In genomic region chr1:32181065-32181464, GRCh38 we compare ENCODE assay signal across 9 cellular contexts. TPM values are rescaled to one million over a fixed set of nuclear protein-coding genes. Genes with fewer than 3 reads are reported as not detected.
DNase-seq lines count a peak whose midpoint lies in the region; ATAC-seq, FAIRE-seq and TF ChIP-seq lines count a peak whose summit lies in the region.
"Had no signal": no experiment of that assay in that cellular context is flagged by ENCODE, and none has a peak within 500 bp of the region (broad histone marks: within the 10 kb centered on the region; RNA-seq: fewer than 3 reads in every experiment).

No MANE protein-coding gene starts in this region.

- H3K9me3 Mint-ChIP-seq in stimulated activated naive CD8-positive, alpha-beta T cell treated with anti-CD3 and anti-CD28 coated beads, Interleukin-15, Interleukin-2, amounts not matched to agents 100 ng/mL and 50 ng/mL, for 24 hours: no peaks in the 10 kb centered on the region
- H3K9me3 Mint-ChIP-seq in mesothelial cell of epicardium: no peaks in the 10 kb centered on the region

- in situ Hi-C loops in K562 (cut with MboI): no loop called here

- H3K36me3 Mint-ChIP-seq in stimulated activated naive CD8-positive, alpha-beta T cell treated with anti-CD3 and anti-CD28 coated beads, Interleukin-15, Interleukin-2, amounts not matched to agents 100 ng/mL and 50 ng/mL, for 24 hours (ENCODE audit: low read depth): peaks cover 50% of the 10 kb centered on the region
- peaks cover 21% of the 10 kb centered on the region for H3K36me3 Mint-ChIP-seq in mesothelial cell of epicardium

- no peak for DNase-seq in stimulated activated naive CD8-positive, alpha-beta T cell treated with anti-CD3 and anti-CD28 coated beads, Interleukin-15, Interleukin-2, amounts not matched to agents 100 U/mL and 50 U/mL, for 24 hours
- DNase-seq in K562 (ENCODE audit: extremely low read depth in 1 of 4, low spot score in 3 of 4) (no peak), mesothelial cell of epicardium (ENCODE audit: low spot score in 2 of 2, unreplicated experiment in 2 of 2) (no peak), GM12891 (ENCODE audit: insufficient read length, low spot score) (no peak)

- no peak for ATAC-seq in stimulated activated naive CD8-positive, alpha-beta T cell treated with anti-CD3 and anti-CD28 coated beads, Interleukin-15, Interleukin-2, amounts not matched to agents 100 U/mL and 50 U/mL, for 24 hours
- ATAC-seq in K562 (no peak), GM18867 (IDR thresholded peaks at IDR 0.05; ENCODE audit: unreplicated experiment) (no peak), HG02571 (IDR thresholded peaks at IDR 0.05; ENCODE audit: unreplicated experiment) (no peak), GM18517 (IDR thresholded peaks at IDR 0.05; ENCODE audit: unreplicated experiment) (no peak)

- peaks cover 71% of the 10 kb centered on the region for H3K4me1 Mint-ChIP-seq in stimulated activated naive CD8-positive, alpha-beta T cell treated with anti-CD3 and anti-CD28 coated beads, Interleukin-15, Interleukin-2, amounts not matched to agents 100 ng/mL and 50 ng/mL, for 24 hours (ENCODE audit: low read depth)
- peaks cover 33% of the 10 kb centered on the region for H3K4me1 Mint-ChIP-seq in mesothelial cell of epicardium

- intact Hi-C loops in K562 (cut with micrococcal nuclease): loop anchor here (5.0 to 10.0 kb wide), 2 partner anchors 54 to 166 kb away; partner anchors contain the start of gene KHDRBS1

- peak overlapping the region; percentile 89 for H3K27ac ChIP-seq in K562 (ENCODE audit: extremely low read depth, low read depth, low read length)

- peaks cover 25 to 30% of the 10 kb centered on the region in 2 experiments for H3K4me1 ChIP-seq in K562 (replicated peaks in 1 of 2; ENCODE audit: control insufficient read depth in 2 of 2, insufficient read depth in 2 of 2, low read length in 2 of 2)

- H4K20me1 ChIP-seq in K562 (replicated peaks; ENCODE audit: control insufficient read depth, insufficient read depth, low read length): no peaks in the 10 kb centered on the region; the same call in 1 of the 2 replicates

- H3K27me3 Mint-ChIP-seq in stimulated activated naive CD8-positive, alpha-beta T cell treated with anti-CD3 and anti-CD28 coated beads, Interleukin-15, Interleukin-2, amounts not matched to agents 100 ng/mL and 50 ng/mL, for 24 hours: no peaks in the 10 kb centered on the region
- H3K27me3 Mint-ChIP-seq in mesothelial cell of epicardium (ENCODE audit: low read depth): no peaks in the 10 kb centered on the region

- no peak overlapping the region for H2AFZ ChIP-seq in K562 (ENCODE audit: low read depth, low read length)

- TF ChIP-seq EP300 in K562 (IDR thresholded peaks at IDR 0.05; ENCODE audit: low read length): no peak

- no peak for TF ChIP-seq POLR2A in K562 (conservative IDR thresholded peaks at IDR 0.05)
- no peak for TF ChIP-seq POLR2A in GM12891 (IDR thresholded peaks at IDR 0.05; ENCODE audit: low read depth, low read length)

- H3K9ac ChIP-seq in K562 (ENCODE audit: insufficient read depth in 1 of 2, low read depth in 2 of 2, low read length in 2 of 2): peak overlapping the region; percentile 83 to 97

- POLR2A ChIA-PET in K562 (lab: Yijun Ruan, JAX): interaction anchor here (0.6 to 11.6 kb wide), 9 partner anchors 9 to 196 kb away, joined by 3 to 201 read pairs (median 3); partner anchors contain the start of genes CCDC28B and KPNA6

- H3K27ac Mint-ChIP-seq in stimulated activated naive CD8-positive, alpha-beta T cell treated with anti-CD3 and anti-CD28 coated beads, Interleukin-15, Interleukin-2, amounts not matched to agents 100 ng/mL and 50 ng/mL, for 24 hours: peak overlapping the region; percentile 96
- peak overlapping the region; percentile 97 for H3K27ac Mint-ChIP-seq in mesothelial cell of epicardium

- 66% methylated on average over 9 of the region's 9 CpGs for whole genome bisulfite sequencing in K562 (ENCODE audit: insufficient coverage, low coverage, missing lambda C conversion rate)

- BruUV-seq in K562 (replicated peaks; lab: Mats Ljungman, UMichigan): TSS peak; percentile 64

- no peak for FAIRE-seq in K562 (lab: Jason Lieb, UNC)
- FAIRE-seq in GM12891 (lab: Jason Lieb, UNC): no peak
- FAIRE-seq: G401.6 had no signal

- no peak for TF ChIP-seq CTCF in K562 (IDR thresholded peaks at IDR 0.05 in 2 of 3, conservative IDR thresholded peaks at IDR 0.05 in 1 of 3; ENCODE audit: insufficient read depth in 2 of 3, low read depth in 1 of 3, low read length in 3 of 3)
- no peak for TF ChIP-seq CTCF in mesothelial cell of epicardium (IDR thresholded peaks at IDR 0.05; ENCODE audit: unreplicated experiment)

- H3K9me3 ChIP-seq in K562 (replicated peaks; ENCODE audit: control insufficient read depth, insufficient read depth, low read depth, low read length): no peaks in the 10 kb centered on the region

- H3K4me3 Mint-ChIP-seq in stimulated activated naive CD8-positive, alpha-beta T cell treated with anti-CD3 and anti-CD28 coated beads, Interleukin-15, Interleukin-2, amounts not matched to agents 100 ng/mL and 50 ng/mL, for 24 hours: peak overlapping the region; percentile 90
- H3K4me3 Mint-ChIP-seq in mesothelial cell of epicardium: peak overlapping the region; percentile 83

- H3K27me3 ChIP-seq in K562 (ENCODE audit: control insufficient read depth in 2 of 2, insufficient read depth in 2 of 2, low read length in 2 of 2): no peaks in the 10 kb centered on the region

- peaks cover 4% of the 10 kb centered on the region for H3K9me1 ChIP-seq in K562 (ENCODE audit: control insufficient read depth, insufficient read depth, low read length)

- no peak for TF ChIP-seq RAD21 in K562 (CRISPR knock-in tag; conservative IDR thresholded peaks at IDR 0.05 in 1 of 2, IDR thresholded peaks at IDR 0.05 in 1 of 2)

- H3K4me3 ChIP-seq in K562: peak overlapping the region; percentile 77

- peak overlapping the region; percentile 92 for H3K4me2 ChIP-seq in K562 (ENCODE audit: insufficient read depth, low read length)

- peaks cover 49% of the 10 kb centered on the region for H3K36me3 ChIP-seq in K562 (ENCODE audit: control insufficient read depth, insufficient read depth, low read length)

- CTCF ChIA-PET in K562 (lab: Yijun Ruan, JAX; ENCODE audit: low intra/inter-chr PET ratio): no interaction called here

- H3K79me2 ChIP-seq in K562 (ENCODE audit: control insufficient read depth, insufficient read depth, low read length): peaks cover 60% of the 10 kb centered on the region

RNA-seq across cellular contexts. Expression of gene TXLNA, which starts 1.6 kb away (rescaled TPM):
- total RNA-seq in K562 (2011; cell fraction: chromatin; rRNA removed; ENCODE audit: low replicate concordance): 55.3 and 89.3 TPM in 2 replicates
- total RNA-seq in K562 (2011; cell fraction: nucleolus; rRNA removed): 49.7 and 53.2 TPM in 2 replicates
- 72.7 and 98.9 TPM in 2 replicates for total RNA-seq in K562 (2011; cell fraction: nucleoplasm; rRNA removed)
- 38.6 and 51.4 TPM in 2 replicates for total RNA-seq in K562 (2014; rRNA removed)
- total RNA-seq in K562 (2014; rRNA removed; fragmentation: Illumina TruSeq; extraction: Trizol): 33.0 and 33.5 TPM in 2 replicates
- total RNA-seq in K562 (2015; rRNA removed; fragmentation: Illumina TruSeq; extraction: Trizol): 46.4 TPM in 2 replicates
- total RNA-seq in K562 (2021): 50.2 and 54.5 TPM in 2 replicates
- 39.3 and 42.9 TPM in 2 replicates for polyA plus RNA-seq in K562 (2011; rRNA removed)
- polyA plus RNA-seq in K562 (2011; cell fraction: cytosol; rRNA removed): 33.2 and 42.7 TPM in 2 replicates
- polyA plus RNA-seq in K562 (2011; cell fraction: nucleus; rRNA removed): 124 and 140 TPM in 2 replicates
- polyA plus RNA-seq in K562 (2012): 29.5 and 40.7 TPM in 2 replicates
- 39.4 and 40.9 TPM in 2 replicates for polyA plus RNA-seq in K562 (2014; fragmentation: Illumina TruSeq; extraction: Trizol)
- polyA plus RNA-seq in K562 (2014; fragmentation: Nextera tagmentation; extraction: Ambion mirVana): 10 to 100 TPM in 1 of 2 experiments, 1 to 10 TPM in 1; 9.2 to 15.2 TPM
- polyA plus RNA-seq in K562 (2014; rRNA removed): 43.6 and 46.7 TPM in 2 replicates
- polyA minus RNA-seq in K562 (2011; rRNA and poly(A)+ RNA removed): 30.3 and 32.5 TPM in 2 replicates
- 19.4 and 20.2 TPM in 2 replicates for polyA minus RNA-seq in K562 (2011; cell fraction: cytosol; rRNA and poly(A)+ RNA removed)
- polyA minus RNA-seq in K562 (2011; cell fraction: nucleus; rRNA and poly(A)+ RNA removed): 13.7 and 22.8 TPM in 2 replicates
- 56.6 to 59.7 TPM (median 57.2 TPM) in 3 replicates for total RNA-seq in mesothelial cell of epicardium
- polyA plus RNA-seq in GM12891 (2012; ENCODE audit: low read depth, missing spikeins): 31.7 TPM

RNA-seq across cellular contexts. Expression of gene CCDC28B, which starts 19.3 kb away (rescaled TPM):
- total RNA-seq in K562 (2011; cell fraction: chromatin; rRNA removed; ENCODE audit: low replicate concordance): 11.5 and 23.4 TPM in 2 replicates
- total RNA-seq in K562 (2011; cell fraction: nucleolus; rRNA removed): 20.0 and 22.0 TPM in 2 replicates
- total RNA-seq in K562 (2011; cell fraction: nucleoplasm; rRNA removed): 16.6 and 19.8 TPM in 2 replicates
- total RNA-seq in K562 (2014; rRNA removed) (51.9 and 59.5 TPM in 2 replicates), K562 (2014; rRNA removed; fragmentation: Illumina TruSeq; extraction: Trizol) (14.3 and 17.3 TPM in 2 replicates), K562 (2015; rRNA removed; fragmentation: Illumina TruSeq; extraction: Trizol) (42.2 and 44.4 TPM in 2 replicates), K562 (2021) (48.0 and 50.6 TPM in 2 replicates), mesothelial cell of epicardium (21.6 to 24.9 TPM (median 24.6 TPM) in 3 replicates)
- polyA plus RNA-seq in K562 (2011; rRNA removed) (29.3 and 29.4 TPM in 2 replicates), K562 (2014; fragmentation: Illumina TruSeq; extraction: Trizol) (31.7 and 45.4 TPM in 2 replicates), K562 (2014; fragmentation: Nextera tagmentation; extraction: Ambion mirVana) (10 to 100 TPM in 1 of 2 experiments, 1 to 10 TPM in 1; 5.7 to 14.5 TPM), K562 (2014; rRNA removed) (54.5 and 56.6 TPM in 2 replicates)
- 38.3 and 45.4 TPM in 2 replicates for polyA plus RNA-seq in K562 (2011; cell fraction: cytosol; rRNA removed)
- polyA plus RNA-seq in K562 (2011; cell fraction: nucleus; rRNA removed): 22.5 and 26.4 TPM in 2 replicates
- 44.3 and 77.3 TPM in 2 replicates for polyA plus RNA-seq in K562 (2012)
- 15.4 and 16.3 TPM in 2 replicates for polyA minus RNA-seq in K562 (2011; rRNA and poly(A)+ RNA removed)
- 16.2 and 17.0 TPM in 2 replicates for polyA minus RNA-seq in K562 (2011; cell fraction: cytosol; rRNA and poly(A)+ RNA removed)
- polyA minus RNA-seq in K562 (2011; cell fraction: nucleus; rRNA and poly(A)+ RNA removed): 7.1 and 7.9 TPM in 2 replicates
- polyA plus RNA-seq in GM12891 (2012; ENCODE audit: low read depth, missing spikeins): 128 TPM

RNA-seq across cellular contexts. Expression of gene IQCC, which starts 24.4 kb away (rescaled TPM):
- 18.6 and 38.8 TPM in 2 replicates for total RNA-seq in K562 (2011; cell fraction: chromatin; rRNA removed; ENCODE audit: low replicate concordance)
- 26.5 and 29.7 TPM in 2 replicates for total RNA-seq in K562 (2011; cell fraction: nucleolus; rRNA removed)
- total RNA-seq in K562 (2011; cell fraction: nucleoplasm; rRNA removed): 17.0 and 24.6 TPM in 2 replicates
- total RNA-seq in K562 (2014; rRNA removed) (12.4 and 12.6 TPM in 2 replicates), K562 (2014; rRNA removed; fragmentation: Illumina TruSeq; extraction: Trizol) (10.6 and 11.5 TPM in 2 replicates), K562 (2015; rRNA removed; fragmentation: Illumina TruSeq; extraction: Trizol) (12.7 and 13.2 TPM in 2 replicates), K562 (2021) (6.6 and 8.1 TPM in 2 replicates), mesothelial cell of epicardium (3.1 to 3.8 TPM (median 3.3 TPM) in 3 replicates)
- polyA plus RNA-seq in K562 (2011; rRNA removed) (10.6 and 10.7 TPM in 2 replicates), K562 (2014; fragmentation: Illumina TruSeq; extraction: Trizol) (14.9 and 16.5 TPM in 2 replicates), K562 (2014; fragmentation: Nextera tagmentation; extraction: Ambion mirVana) (10 to 100 TPM in 1 of 2 experiments, 1 to 10 TPM in 1; 8.4 to 10.4 TPM), K562 (2014; rRNA removed) (12.4 and 13.9 TPM in 2 replicates)
- 7.5 and 8.4 TPM in 2 replicates for polyA plus RNA-seq in K562 (2011; cell fraction: cytosol; rRNA removed)
- 11.3 and 15.9 TPM in 2 replicates for polyA plus RNA-seq in K562 (2011; cell fraction: nucleus; rRNA removed)
- 6.8 and 7.8 TPM in 2 replicates for polyA plus RNA-seq in K562 (2012)
- 5.3 and 6.4 TPM in 2 replicates for polyA minus RNA-seq in K562 (2011; rRNA and poly(A)+ RNA removed)
- 4.1 and 4.3 TPM in 2 replicates for polyA minus RNA-seq in K562 (2011; cell fraction: cytosol; rRNA and poly(A)+ RNA removed)
- 8.9 and 14.0 TPM in 2 replicates for polyA minus RNA-seq in K562 (2011; cell fraction: nucleus; rRNA and poly(A)+ RNA removed)
- polyA plus RNA-seq in GM12891 (2012; ENCODE audit: low read depth, missing spikeins): 2.1 TPM

RNA-seq across cellular contexts. Expression of gene DCDC2B, which starts 27.8 kb away (rescaled TPM):
- 0.37 and 0.56 TPM in 2 replicates for total RNA-seq in K562 (2011; cell fraction: chromatin; rRNA removed; ENCODE audit: low replicate concordance)
- total RNA-seq in K562 (2011; cell fraction: nucleolus; rRNA removed): 0.26 and 0.83 TPM in 2 replicates
- 0.38 and 0.44 TPM in 2 replicates for total RNA-seq in K562 (2011; cell fraction: nucleoplasm; rRNA removed)
- total RNA-seq in K562 (2014; rRNA removed) (not detected in 2 replicates), K562 (2014; rRNA removed; fragmentation: Illumina TruSeq; extraction: Trizol) (not detected in 2 replicates), K562 (2015; rRNA removed; fragmentation: Illumina TruSeq; extraction: Trizol) (not detected in 2 replicates), K562 (2021) (not detected in 2 replicates), mesothelial cell of epicardium (0.11 TPM in 1 of 3 replicates, not detected in the others)
- polyA plus RNA-seq in K562 (2011; rRNA removed) (not detected in 2 replicates), K562 (2014; fragmentation: Illumina TruSeq; extraction: Trizol) (not detected in 2 replicates), K562 (2014; fragmentation: Nextera tagmentation; extraction: Ambion mirVana) (not detected), K562 (2014; rRNA removed) (not detected in 2 replicates)
- polyA plus RNA-seq in K562 (2011; cell fraction: cytosol; rRNA removed): 0.03 TPM in 1 of 2 replicates, not detected in the other
- polyA plus RNA-seq in K562 (2011; cell fraction: nucleus; rRNA removed): 0.08 and 0.09 TPM in 2 replicates
- 0.04 and 0.26 TPM in 2 replicates for polyA plus RNA-seq in K562 (2012)
- 0.11 and 0.12 TPM in 2 replicates for polyA minus RNA-seq in K562 (2011; rRNA and poly(A)+ RNA removed)
- not detected in 2 replicates for polyA minus RNA-seq in K562 (2011; cell fraction: cytosol; rRNA and poly(A)+ RNA removed)
- 0.27 and 0.78 TPM in 2 replicates for polyA minus RNA-seq in K562 (2011; cell fraction: nucleus; rRNA and poly(A)+ RNA removed)
- polyA plus RNA-seq in GM12891 (2012; ENCODE audit: low read depth, missing spikeins): 0.05 TPM

RNA-seq across cellular contexts. Expression of gene TMEM234, which starts 41.1 kb away (rescaled TPM):
- total RNA-seq in K562 (2011; cell fraction: chromatin; rRNA removed; ENCODE audit: low replicate concordance): 56.9 and 137 TPM in 2 replicates
- 60.9 and 62.4 TPM in 2 replicates for total RNA-seq in K562 (2011; cell fraction: nucleolus; rRNA removed)
- total RNA-seq in K562 (2011; cell fraction: nucleoplasm; rRNA removed): 56.3 and 58.4 TPM in 2 replicates
- 5.0 and 8.6 TPM in 2 replicates for total RNA-seq in K562 (2014; rRNA removed)
- 8.3 and 8.4 TPM in 2 replicates for total RNA-seq in K562 (2014; rRNA removed; fragmentation: Illumina TruSeq; extraction: Trizol)
- total RNA-seq in K562 (2015; rRNA removed; fragmentation: Illumina TruSeq; extraction: Trizol): 7.6 and 7.8 TPM in 2 replicates
- 12.1 and 14.1 TPM in 2 replicates for total RNA-seq in K562 (2021)
- polyA plus RNA-seq in K562 (2011; rRNA removed): 7.7 and 9.0 TPM in 2 replicates
- 8.2 and 9.2 TPM in 2 replicates for polyA plus RNA-seq in K562 (2011; cell fraction: cytosol; rRNA removed)
- 47.7 and 56.1 TPM in 2 replicates for polyA plus RNA-seq in K562 (2011; cell fraction: nucleus; rRNA removed)
- polyA plus RNA-seq in K562 (2012): 13.3 and 20.9 TPM in 2 replicates
- 7.2 and 7.3 TPM in 2 replicates for polyA plus RNA-seq in K562 (2014; fragmentation: Illumina TruSeq; extraction: Trizol)
- polyA plus RNA-seq in K562 (2014; fragmentation: Nextera tagmentation; extraction: Ambion mirVana): 1 to 10 TPM; 6.2 to 6.8 TPM
- polyA plus RNA-seq in K562 (2014; rRNA removed): 10.4 and 12.9 TPM in 2 replicates
- 13.7 and 15.3 TPM in 2 replicates for polyA minus RNA-seq in K562 (2011; rRNA and poly(A)+ RNA removed)
- 4.9 and 6.8 TPM in 2 replicates for polyA minus RNA-seq in K562 (2011; cell fraction: cytosol; rRNA and poly(A)+ RNA removed)
- polyA minus RNA-seq in K562 (2011; cell fraction: nucleus; rRNA and poly(A)+ RNA removed): 20.2 and 22.9 TPM in 2 replicates
- 28.9 to 33.3 TPM (median 32.9 TPM) in 3 replicates for total RNA-seq in mesothelial cell of epicardium
- 10.9 TPM for polyA plus RNA-seq in GM12891 (2012; ENCODE audit: low read depth, missing spikeins)
